Comparison of ENCODE assay signal across 1 cellular context in the genomic region with DNA sequence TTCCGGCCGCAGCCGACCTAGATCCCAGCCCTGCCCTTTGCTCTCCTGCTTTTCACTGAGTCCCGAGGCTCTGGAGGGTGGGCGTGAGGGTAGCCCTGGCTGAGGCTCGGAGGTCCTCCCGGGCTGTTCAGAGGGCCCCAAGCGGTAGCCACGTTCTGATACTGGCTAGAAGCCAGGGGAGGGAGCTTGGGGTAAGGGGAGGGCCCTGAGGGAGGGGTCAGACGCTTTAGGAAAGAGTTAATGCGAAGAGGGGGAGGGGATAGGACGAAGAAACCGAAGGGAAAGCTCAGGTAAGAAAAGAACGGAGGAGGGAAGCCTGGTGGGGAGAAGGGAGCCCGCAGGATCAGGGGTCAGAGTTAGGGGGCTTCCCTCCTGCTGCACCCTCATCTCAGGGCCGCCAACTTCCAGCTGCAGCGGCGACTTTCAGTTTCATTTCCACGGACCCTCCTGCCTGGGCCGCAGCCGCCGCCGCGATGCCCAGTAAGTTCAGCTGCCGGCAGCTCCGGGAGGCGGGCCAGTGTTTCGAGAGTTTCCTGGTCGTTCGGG.
TF ChIP-seq lines count a peak whose summit lies in the region.

A gene with protein sequence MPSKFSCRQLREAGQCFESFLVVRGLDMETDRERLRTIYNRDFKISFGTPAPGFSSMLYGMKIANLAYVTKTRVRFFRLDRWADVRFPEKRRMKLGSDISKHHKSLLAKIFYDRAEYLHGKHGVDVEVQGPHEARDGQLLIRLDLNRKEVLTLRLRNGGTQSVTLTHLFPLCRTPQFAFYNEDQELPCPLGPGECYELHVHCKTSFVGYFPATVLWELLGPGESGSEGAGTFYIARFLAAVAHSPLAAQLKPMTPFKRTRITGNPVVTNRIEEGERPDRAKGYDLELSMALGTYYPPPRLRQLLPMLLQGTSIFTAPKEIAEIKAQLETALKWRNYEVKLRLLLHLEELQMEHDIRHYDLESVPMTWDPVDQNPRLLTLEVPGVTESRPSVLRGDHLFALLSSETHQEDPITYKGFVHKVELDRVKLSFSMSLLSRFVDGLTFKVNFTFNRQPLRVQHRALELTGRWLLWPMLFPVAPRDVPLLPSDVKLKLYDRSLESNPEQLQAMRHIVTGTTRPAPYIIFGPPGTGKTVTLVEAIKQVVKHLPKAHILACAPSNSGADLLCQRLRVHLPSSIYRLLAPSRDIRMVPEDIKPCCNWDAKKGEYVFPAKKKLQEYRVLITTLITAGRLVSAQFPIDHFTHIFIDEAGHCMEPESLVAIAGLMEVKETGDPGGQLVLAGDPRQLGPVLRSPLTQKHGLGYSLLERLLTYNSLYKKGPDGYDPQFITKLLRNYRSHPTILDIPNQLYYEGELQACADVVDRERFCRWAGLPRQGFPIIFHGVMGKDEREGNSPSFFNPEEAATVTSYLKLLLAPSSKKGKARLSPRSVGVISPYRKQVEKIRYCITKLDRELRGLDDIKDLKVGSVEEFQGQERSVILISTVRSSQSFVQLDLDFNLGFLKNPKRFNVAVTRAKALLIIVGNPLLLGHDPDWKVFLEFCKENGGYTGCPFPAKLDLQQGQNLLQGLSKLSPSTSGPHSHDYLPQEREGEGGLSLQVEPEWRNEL (plus strand): TSS at position 220 of the 546 bp plus-strand sequence. CDS start 254 bp downstream, at position 474.

TF ChIP-seq in K562, 482 proteins besides CTCF, POLR2A, EP300 and RAD21 (continued from another document and continues in another):
- TF ChIP-seq, protein P1, sequence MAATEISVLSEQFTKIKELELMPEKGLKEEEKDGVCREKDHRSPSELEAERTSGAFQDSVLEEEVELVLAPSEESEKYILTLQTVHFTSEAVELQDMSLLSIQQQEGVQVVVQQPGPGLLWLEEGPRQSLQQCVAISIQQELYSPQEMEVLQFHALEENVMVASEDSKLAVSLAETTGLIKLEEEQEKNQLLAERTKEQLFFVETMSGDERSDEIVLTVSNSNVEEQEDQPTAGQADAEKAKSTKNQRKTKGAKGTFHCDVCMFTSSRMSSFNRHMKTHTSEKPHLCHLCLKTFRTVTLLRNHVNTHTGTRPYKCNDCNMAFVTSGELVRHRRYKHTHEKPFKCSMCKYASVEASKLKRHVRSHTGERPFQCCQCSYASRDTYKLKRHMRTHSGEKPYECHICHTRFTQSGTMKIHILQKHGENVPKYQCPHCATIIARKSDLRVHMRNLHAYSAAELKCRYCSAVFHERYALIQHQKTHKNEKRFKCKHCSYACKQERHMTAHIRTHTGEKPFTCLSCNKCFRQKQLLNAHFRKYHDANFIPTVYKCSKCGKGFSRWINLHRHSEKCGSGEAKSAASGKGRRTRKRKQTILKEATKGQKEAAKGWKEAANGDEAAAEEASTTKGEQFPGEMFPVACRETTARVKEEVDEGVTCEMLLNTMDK (IDR thresholded peaks at IDR 0.05; ENCODE audit: borderline replicate concordance, insufficient read depth, low read depth, low read length, poor library complexity, severe bottlenecking): no peak
- TF ChIP-seq TAF1 (IDR thresholded peaks at IDR 0.05; ENCODE audit: control insufficient read depth, extremely low read depth, insufficient read depth, low read length, severe bottlenecking) (no peak), ZBTB33 (CRISPR knock-in tag; IDR thresholded peaks at IDR 0.05) (no peak), ZNF143 (CRISPR knock-in tag; IDR thresholded peaks at IDR 0.05) (no peak), MGA (IDR thresholded peaks at IDR 0.05) (0 out of 2 replicates have a peak, but pooled peaks have one; percentile 39), CXXC5 (CRISPR knock-in tag; IDR thresholded peaks at IDR 0.05) (no peak; the same call in 1 of the 2 replicates), PHTF2 (CRISPR knock-in tag; IDR thresholded peaks at IDR 0.05) (no peak), IFI16 (CRISPR knock-in tag; IDR thresholded peaks at IDR 0.05) (no peak), RB1 (IDR thresholded peaks at IDR 0.05; ENCODE audit: low read depth) (no peak), BCLAF1 (IDR thresholded peaks at IDR 0.05; ENCODE audit: borderline replicate concordance in 1 of 2, control insufficient read depth in 1 of 2, low read depth in 2 of 2, low read length in 1 of 2) (0 out of 4 replicates have a peak, but pooled peaks of 1 of the 2 experiments have one; percentile 7), NFIC (IDR thresholded peaks at IDR 0.05) (peak; percentile 98)
- TF ChIP-seq, protein P2, sequence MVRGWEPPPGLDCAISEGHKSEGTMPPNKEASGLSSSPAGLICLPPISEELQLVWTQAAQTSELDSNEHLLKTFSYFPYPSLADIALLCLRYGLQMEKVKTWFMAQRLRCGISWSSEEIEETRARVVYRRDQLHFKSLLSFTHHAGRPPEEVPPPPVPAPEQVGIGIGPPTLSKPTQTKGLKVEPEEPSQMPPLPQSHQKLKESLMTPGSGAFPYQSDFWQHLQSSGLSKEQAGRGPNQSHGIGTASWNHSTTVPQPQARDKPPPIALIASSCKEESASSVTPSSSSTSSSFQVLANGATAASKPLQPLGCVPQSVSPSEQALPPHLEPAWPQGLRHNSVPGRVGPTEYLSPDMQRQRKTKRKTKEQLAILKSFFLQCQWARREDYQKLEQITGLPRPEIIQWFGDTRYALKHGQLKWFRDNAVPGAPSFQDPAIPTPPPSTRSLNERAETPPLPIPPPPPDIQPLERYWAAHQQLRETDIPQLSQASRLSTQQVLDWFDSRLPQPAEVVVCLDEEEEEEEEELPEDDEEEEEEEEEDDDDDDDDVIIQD (CRISPR knock-in tag; IDR thresholded peaks at IDR 0.05): no peak
- TF ChIP-seq, protein P3, sequence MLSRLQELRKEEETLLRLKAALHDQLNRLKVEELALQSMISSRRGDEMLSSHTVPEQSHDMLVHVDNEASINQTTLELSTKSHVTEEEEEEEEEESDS (CRISPR knock-in tag; IDR thresholded peaks at IDR 0.05): no peak
- TF ChIP-seq, protein P4, sequence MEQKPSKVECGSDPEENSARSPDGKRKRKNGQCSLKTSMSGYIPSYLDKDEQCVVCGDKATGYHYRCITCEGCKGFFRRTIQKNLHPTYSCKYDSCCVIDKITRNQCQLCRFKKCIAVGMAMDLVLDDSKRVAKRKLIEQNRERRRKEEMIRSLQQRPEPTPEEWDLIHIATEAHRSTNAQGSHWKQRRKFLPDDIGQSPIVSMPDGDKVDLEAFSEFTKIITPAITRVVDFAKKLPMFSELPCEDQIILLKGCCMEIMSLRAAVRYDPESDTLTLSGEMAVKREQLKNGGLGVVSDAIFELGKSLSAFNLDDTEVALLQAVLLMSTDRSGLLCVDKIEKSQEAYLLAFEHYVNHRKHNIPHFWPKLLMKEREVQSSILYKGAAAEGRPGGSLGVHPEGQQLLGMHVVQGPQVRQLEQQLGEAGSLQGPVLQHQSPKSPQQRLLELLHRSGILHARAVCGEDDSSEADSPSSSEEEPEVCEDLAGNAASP (IDR thresholded peaks at IDR 0.05): no peak
